In genomic region chr2:102033750-102034682, GRCh38 we compare ENCODE assay signal across 1 cellular context.
TF ChIP-seq lines count a peak whose summit lies in the region.

No MANE protein-coding gene starts in this region.

TF ChIP-seq in GM23338, 12 proteins besides CTCF, POLR2A, EP300 and RAD21 (continued from another document):
- TF ChIP-seq ETS1 (IDR thresholded peaks at IDR 0.05) (no peak), EZH2phosphoT487 (IDR thresholded peaks at IDR 0.05; ENCODE audit: unreplicated experiment) (no peak), ZNF331 (CRISPR knock-in tag; IDR thresholded peaks at IDR 0.05; ENCODE audit: low read depth) (no peak), JUNB (IDR thresholded peaks at IDR 0.05; ENCODE audit: unreplicated experiment) (no peak), EZH2 (IDR thresholded peaks at IDR 0.05; ENCODE audit: low read depth, unreplicated experiment) (no peak), POLR2AphosphoS5 (IDR thresholded peaks at IDR 0.05; ENCODE audit: low read depth) (no peak), ZNF114 (CRISPR knock-in tag; IDR thresholded peaks at IDR 0.05) (no peak), NANOG (IDR thresholded peaks at IDR 0.05; ENCODE audit: borderline replicate concordance) (no peak)
- TF ChIP-seq, protein P1, sequence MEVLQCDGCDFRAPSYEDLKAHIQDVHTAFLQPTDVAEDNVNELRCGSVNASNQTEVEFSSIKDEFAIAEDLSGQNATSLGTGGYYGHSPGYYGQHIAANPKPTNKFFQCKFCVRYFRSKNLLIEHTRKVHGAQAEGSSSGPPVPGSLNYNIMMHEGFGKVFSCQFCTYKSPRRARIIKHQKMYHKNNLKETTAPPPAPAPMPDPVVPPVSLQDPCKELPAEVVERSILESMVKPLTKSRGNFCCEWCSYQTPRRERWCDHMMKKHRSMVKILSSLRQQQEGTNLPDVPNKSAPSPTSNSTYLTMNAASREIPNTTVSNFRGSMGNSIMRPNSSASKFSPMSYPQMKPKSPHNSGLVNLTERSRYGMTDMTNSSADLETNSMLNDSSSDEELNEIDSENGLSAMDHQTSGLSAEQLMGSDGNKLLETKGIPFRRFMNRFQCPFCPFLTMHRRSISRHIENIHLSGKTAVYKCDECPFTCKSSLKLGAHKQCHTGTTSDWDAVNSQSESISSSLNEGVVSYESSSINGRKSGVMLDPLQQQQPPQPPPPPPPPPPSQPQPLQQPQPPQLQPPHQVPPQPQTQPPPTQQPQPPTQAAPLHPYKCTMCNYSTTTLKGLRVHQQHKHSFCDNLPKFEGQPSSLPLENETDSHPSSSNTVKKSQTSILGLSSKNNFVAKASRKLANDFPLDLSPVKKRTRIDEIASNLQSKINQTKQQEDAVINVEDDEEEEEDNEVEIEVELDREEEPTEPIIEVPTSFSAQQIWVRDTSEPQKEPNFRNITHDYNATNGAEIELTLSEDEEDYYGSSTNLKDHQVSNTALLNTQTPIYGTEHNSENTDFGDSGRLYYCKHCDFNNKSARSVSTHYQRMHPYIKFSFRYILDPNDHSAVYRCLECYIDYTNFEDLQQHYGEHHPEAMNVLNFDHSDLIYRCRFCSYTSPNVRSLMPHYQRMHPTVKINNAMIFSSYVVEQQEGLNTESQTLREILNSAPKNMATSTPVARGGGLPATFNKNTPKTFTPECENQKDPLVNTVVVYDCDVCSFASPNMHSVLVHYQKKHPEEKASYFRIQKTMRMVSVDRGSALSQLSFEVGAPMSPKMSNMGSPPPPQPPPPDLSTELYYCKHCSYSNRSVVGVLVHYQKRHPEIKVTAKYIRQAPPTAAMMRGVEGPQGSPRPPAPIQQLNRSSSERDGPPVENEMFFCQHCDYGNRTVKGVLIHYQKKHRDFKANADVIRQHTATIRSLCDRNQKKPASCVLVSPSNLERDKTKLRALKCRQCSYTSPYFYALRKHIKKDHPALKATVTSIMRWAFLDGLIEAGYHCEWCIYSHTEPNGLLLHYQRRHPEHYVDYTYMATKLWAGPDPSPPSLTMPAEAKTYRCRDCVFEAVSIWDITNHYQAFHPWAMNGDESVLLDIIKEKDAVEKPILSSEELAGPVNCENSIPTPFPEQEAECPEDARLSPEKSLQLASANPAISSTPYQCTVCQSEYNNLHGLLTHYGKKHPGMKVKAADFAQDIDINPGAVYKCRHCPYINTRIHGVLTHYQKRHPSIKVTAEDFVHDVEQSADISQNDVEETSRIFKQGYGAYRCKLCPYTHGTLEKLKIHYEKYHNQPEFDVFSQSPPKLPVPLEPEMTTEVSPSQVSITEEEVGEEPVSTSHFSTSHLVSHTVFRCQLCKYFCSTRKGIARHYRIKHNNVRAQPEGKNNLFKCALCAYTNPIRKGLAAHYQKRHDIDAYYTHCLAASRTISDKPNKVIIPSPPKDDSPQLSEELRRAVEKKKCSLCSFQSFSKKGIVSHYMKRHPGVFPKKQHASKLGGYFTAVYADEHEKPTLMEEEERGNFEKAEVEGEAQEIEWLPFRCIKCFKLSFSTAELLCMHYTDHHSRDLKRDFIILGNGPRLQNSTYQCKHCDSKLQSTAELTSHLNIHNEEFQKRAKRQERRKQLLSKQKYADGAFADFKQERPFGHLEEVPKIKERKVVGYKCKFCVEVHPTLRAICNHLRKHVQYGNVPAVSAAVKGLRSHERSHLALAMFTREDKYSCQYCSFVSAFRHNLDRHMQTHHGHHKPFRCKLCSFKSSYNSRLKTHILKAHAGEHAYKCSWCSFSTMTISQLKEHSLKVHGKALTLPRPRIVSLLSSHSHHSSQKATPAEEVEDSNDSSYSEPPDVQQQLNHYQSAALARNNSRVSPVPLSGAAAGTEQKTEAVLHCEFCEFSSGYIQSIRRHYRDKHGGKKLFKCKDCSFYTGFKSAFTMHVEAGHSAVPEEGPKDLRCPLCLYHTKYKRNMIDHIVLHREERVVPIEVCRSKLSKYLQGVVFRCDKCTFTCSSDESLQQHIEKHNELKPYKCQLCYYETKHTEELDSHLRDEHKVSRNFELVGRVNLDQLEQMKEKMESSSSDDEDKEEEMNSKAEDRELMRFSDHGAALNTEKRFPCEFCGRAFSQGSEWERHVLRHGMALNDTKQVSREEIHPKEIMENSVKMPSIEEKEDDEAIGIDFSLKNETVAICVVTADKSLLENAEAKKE (CRISPR knock-in tag; IDR thresholded peaks at IDR 0.05): no peak
